Comparison of ENCODE assay signal across 1 cellular context in the genomic region with DNA sequence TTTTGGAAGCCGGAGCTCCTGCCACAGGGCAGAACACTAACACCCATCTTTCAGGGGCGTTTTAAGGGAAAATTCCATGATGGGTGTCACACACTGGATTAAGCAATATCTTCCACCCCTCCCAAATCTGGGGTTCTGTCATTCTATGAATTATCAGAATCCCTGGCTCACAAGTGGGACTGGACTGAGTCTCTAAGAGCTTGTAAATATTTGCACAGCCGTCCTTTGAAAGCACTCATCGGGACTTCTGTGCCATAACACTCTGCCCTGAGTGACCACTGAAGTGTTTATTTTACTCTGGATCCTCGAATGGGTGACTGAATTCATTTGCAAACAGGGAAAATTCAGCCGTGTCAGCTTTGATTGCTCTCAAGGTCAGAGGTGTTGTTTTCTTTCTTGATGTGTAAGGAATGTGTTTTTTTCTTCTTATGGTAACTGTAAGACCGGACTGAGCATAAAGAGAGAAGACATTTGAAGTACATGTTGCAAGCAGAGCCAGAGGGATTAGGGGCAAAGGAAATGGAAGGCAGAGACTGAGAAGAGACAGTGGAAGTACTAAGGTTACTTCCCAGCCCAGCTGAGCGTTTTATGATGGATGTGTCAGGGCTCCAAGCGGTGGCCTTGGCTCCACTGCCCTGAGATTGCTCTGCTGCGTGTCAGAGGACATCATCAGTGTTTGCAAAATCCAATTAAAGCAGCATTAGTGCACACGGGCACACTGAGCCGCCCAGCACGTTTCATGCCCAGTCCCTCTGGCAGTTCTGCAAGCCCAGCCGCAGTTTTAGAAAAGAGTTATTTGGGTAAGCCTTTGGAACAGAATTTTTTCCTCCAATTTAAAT.
TF ChIP-seq lines count a peak whose summit lies in the region.

No MANE protein-coding gene starts in this region.

TF ChIP-seq in WTC11, 78 proteins besides CTCF, POLR2A, EP300 and RAD21 (continued from another document):
- TF ChIP-seq, protein P1, sequence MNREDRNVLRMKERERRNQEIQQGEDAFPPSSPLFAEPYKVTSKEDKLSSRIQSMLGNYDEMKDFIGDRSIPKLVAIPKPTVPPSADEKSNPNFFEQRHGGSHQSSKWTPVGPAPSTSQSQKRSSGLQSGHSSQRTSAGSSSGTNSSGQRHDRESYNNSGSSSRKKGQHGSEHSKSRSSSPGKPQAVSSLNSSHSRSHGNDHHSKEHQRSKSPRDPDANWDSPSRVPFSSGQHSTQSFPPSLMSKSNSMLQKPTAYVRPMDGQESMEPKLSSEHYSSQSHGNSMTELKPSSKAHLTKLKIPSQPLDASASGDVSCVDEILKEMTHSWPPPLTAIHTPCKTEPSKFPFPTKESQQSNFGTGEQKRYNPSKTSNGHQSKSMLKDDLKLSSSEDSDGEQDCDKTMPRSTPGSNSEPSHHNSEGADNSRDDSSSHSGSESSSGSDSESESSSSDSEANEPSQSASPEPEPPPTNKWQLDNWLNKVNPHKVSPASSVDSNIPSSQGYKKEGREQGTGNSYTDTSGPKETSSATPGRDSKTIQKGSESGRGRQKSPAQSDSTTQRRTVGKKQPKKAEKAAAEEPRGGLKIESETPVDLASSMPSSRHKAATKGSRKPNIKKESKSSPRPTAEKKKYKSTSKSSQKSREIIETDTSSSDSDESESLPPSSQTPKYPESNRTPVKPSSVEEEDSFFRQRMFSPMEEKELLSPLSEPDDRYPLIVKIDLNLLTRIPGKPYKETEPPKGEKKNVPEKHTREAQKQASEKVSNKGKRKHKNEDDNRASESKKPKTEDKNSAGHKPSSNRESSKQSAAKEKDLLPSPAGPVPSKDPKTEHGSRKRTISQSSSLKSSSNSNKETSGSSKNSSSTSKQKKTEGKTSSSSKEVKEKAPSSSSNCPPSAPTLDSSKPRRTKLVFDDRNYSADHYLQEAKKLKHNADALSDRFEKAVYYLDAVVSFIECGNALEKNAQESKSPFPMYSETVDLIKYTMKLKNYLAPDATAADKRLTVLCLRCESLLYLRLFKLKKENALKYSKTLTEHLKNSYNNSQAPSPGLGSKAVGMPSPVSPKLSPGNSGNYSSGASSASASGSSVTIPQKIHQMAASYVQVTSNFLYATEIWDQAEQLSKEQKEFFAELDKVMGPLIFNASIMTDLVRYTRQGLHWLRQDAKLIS (CRISPR knock-in tag; IDR thresholded peaks at IDR 0.05; ENCODE audit: borderline replicate concordance): no peak
- TF ChIP-seq JAZF1 (CRISPR knock-in tag; IDR thresholded peaks at IDR 0.05): no peak
TF ChIP-seq in WTC11: peak in this region for 0.
